ENCODE assay signal across 1 cellular context in the genomic region with DNA sequence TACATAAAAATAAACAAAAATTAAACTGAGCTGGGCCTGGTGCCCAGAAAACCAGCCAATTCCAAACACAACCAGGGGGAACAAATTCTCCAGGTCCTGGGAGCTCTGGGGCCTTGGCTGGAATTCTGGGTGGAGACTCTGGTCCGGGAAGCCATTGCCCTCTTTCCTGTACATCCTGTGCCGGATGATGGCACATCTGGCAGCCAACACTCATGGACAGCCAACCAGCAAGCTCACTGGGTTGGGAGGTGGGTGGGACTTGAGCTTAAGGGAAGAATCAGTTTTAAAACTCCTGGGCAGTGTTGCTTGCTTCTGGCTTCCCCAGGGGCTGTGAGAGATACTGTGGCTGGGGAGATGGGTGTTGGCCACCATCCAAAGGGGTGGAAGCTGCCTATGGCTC.
TF ChIP-seq lines count a peak whose summit lies in the region.

No MANE protein-coding gene starts in this region.

TF ChIP-seq in SK-N-SH treated with all-trans-retinoic acid at 6 μM for 48 hours, 23 proteins besides CTCF, POLR2A, EP300 and RAD21 (continued from another document):
- TF ChIP-seq, protein P1, sequence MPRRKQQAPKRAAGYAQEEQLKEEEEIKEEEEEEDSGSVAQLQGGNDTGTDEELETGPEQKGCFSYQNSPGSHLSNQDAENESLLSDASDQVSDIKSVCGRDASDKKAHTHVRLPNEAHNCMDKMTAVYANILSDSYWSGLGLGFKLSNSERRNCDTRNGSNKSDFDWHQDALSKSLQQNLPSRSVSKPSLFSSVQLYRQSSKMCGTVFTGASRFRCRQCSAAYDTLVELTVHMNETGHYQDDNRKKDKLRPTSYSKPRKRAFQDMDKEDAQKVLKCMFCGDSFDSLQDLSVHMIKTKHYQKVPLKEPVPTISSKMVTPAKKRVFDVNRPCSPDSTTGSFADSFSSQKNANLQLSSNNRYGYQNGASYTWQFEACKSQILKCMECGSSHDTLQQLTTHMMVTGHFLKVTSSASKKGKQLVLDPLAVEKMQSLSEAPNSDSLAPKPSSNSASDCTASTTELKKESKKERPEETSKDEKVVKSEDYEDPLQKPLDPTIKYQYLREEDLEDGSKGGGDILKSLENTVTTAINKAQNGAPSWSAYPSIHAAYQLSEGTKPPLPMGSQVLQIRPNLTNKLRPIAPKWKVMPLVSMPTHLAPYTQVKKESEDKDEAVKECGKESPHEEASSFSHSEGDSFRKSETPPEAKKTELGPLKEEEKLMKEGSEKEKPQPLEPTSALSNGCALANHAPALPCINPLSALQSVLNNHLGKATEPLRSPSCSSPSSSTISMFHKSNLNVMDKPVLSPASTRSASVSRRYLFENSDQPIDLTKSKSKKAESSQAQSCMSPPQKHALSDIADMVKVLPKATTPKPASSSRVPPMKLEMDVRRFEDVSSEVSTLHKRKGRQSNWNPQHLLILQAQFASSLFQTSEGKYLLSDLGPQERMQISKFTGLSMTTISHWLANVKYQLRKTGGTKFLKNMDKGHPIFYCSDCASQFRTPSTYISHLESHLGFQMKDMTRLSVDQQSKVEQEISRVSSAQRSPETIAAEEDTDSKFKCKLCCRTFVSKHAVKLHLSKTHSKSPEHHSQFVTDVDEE (CRISPR knock-in tag; IDR thresholded peaks at IDR 0.05): no peak
- TF ChIP-seq ZC3H10 (CRISPR knock-in tag; IDR thresholded peaks at IDR 0.05) (no peak), ISL1 (CRISPR knock-in tag; IDR thresholded peaks at IDR 0.05) (no peak)
